In genomic region chr13:36344173-36344572, GRCh38 we compare ENCODE assay signal across 10 cellular contexts. TPM values are rescaled to one million over a fixed set of nuclear protein-coding genes. Genes with fewer than 3 reads are reported as not detected.
DNase-seq lines count a peak whose midpoint lies in the region; ATAC-seq, FAIRE-seq and TF ChIP-seq lines count a peak whose summit lies in the region.
"Had no signal": no experiment of that assay in that cellular context is flagged by ENCODE, and none has a peak within 500 bp of the region (broad histone marks: within the 10 kb centered on the region; RNA-seq: fewer than 3 reads in every experiment).

No MANE protein-coding gene starts in this region.

- no peak overlapping the region; the same call in 1 of the 2 replicates for H3K18ac ChIP-seq in H1 (ENCODE audit: extremely low read depth, low read length)

- peaks cover 7 to 61% of the 10 kb centered on the region in 2 experiments for H3K79me2 ChIP-seq in H1 (ENCODE audit: control insufficient read depth in 1 of 2, insufficient read depth in 2 of 2, low read length in 2 of 2)
- H3K79me2 ChIP-seq in osteoblast (ENCODE audit: insufficient read depth, low read length): peaks cover 60% of the 10 kb centered on the region

- no peak overlapping the region for H3K27ac ChIP-seq in H1 (ENCODE audit: low read depth, low read length)
- H3K27ac ChIP-seq in osteoblast (ENCODE audit: low read depth, low read length): peak overlapping the region; percentile 99

- H3K4ac ChIP-seq in H1 (replicated peaks; ENCODE audit: insufficient read length, low read depth, low read length): no peak overlapping the region

- no peak overlapping the region for H2AK5ac ChIP-seq in H1 (ENCODE audit: low read depth, low read length)

- DNase-seq in DMS79 (lab: John Stamatoyannopoulos, UW) (peak; percentile 5), NOMO-1 treated with DMSO at 0.1 percent for 48 hours (lab: John Stamatoyannopoulos, UW; ENCODE audit: unreplicated experiment) (peak; percentile 59), H1 (ENCODE audit: low read depth in 1 of 2, low spot score in 2 of 2) (no peak), osteoblast (ENCODE audit: insufficient read length, low spot score, missing footprints) (no peak), NCI-H146 (lab: John Stamatoyannopoulos, UW) (no peak)
- DNase-seq in stimulated activated effector memory CD8-positive, alpha-beta T cell treated with anti-CD3 and anti-CD28 coated beads, Interleukin-12 subunit alpha, Interleukin-12 subunit beta, amount 100 ng/mL, for 72 hours (ENCODE audit: low spot score in 2 of 2): no peak
- DNase-seq: NCI-H2107 had no signal

- 0 out of 2 replicates have a peak overlapping the region, but pooled peaks have one; percentile 8 for H2BK5ac ChIP-seq in H1 (ENCODE audit: low read depth, low read length)

- H2AFZ ChIP-seq in H1 (ENCODE audit: low read length) (no peak overlapping the region), osteoblast (ENCODE audit: low read length) (no peak overlapping the region)

- H3K79me1 ChIP-seq in H1 (ENCODE audit: low read depth, low read length): no peaks in the 10 kb centered on the region

- TF ChIP-seq CTCF in H1 (IDR thresholded peaks at IDR 0.05; ENCODE audit: control extremely low read depth in 1 of 3, insufficient read depth in 1 of 3, low read depth in 1 of 3, low read length in 3 of 3): no peak
- TF ChIP-seq CTCF in osteoblast (IDR thresholded peaks at IDR 0.05; ENCODE audit: extremely low read depth, low read depth, low read length): no peak

- WGBS in H1 (ENCODE audit: extremely low coverage in 1 of 2, insufficient coverage in 1 of 2, insufficient read length in 1 of 2, insufficient replicate concordance in 2 of 2, low coverage in 1 of 2, low lambda C conversion rate in 2 of 2, missing lambda C conversion rate in 1 of 2), 2 experiments: 79% methylated on average over 6 of the region's 6 CpGs; no CpG with 5 or more reads in 1 of the 2 experiments

- H4K20me1 ChIP-seq in H1 (replicated peaks in 1 of 2; ENCODE audit: control insufficient read depth in 1 of 2, insufficient read depth in 2 of 2, low read length in 2 of 2) (no peaks in the 10 kb centered on the region), osteoblast (ENCODE audit: insufficient read depth, low read length) (peaks cover 9% of the 10 kb centered on the region)

- H3K4me3 Mint-ChIP-seq in stimulated activated effector memory CD8-positive, alpha-beta T cell treated with anti-CD3 and anti-CD28 coated beads, Interleukin-12 subunit alpha, Interleukin-12 subunit beta, amount 100 ng/mL, for 72 hours: no peak overlapping the region

- no peak for ATAC-seq in GM19452 (IDR thresholded peaks at IDR 0.05; ENCODE audit: unreplicated experiment)
- ATAC-seq in GM18505 (IDR thresholded peaks at IDR 0.05; ENCODE audit: unreplicated experiment): no peak
- ATAC-seq in stimulated activated effector memory CD8-positive, alpha-beta T cell treated with anti-CD3 and anti-CD28 coated beads, Interleukin-12 subunit alpha, Interleukin-12 subunit beta, amount 100 ng/mL, for 72 hours: no peak
- ATAC-seq: activated naive CD4-positive, alpha-beta T cell treated with anti-CD3 and anti-CD28 coated beads, Interleukin-2, amount 50 U/mL, for 72 hours had no signal

- H4K8ac ChIP-seq in H1 (ENCODE audit: extremely low read depth, insufficient read depth, low read length): no peak overlapping the region

- no peak overlapping the region for H3K9ac ChIP-seq in H1 (replicated peaks in 1 of 4; ENCODE audit: extremely low read depth in 1 of 4, low read depth in 3 of 4, low read length in 3 of 4)

- peak overlapping the region in 1 of 4 experiments; percentile 78; a peak in 1 of 8 replicates for H3K4me3 ChIP-seq in H1 (ENCODE audit: extremely low read depth in 1 of 4, insufficient read depth in 2 of 4, low read depth in 3 of 4, low read length in 4 of 4)
- peak overlapping the region; percentile 77 for H3K4me3 ChIP-seq in osteoblast (ENCODE audit: insufficient read depth, low read length)

- H3K4me1 ChIP-seq in H1 (replicated peaks in 1 of 4; ENCODE audit: control insufficient read depth in 3 of 4, insufficient read depth in 4 of 4, low read length in 3 of 4) (peaks cover 0 to 3% (median 3%) of the 10 kb centered on the region in 4 experiments; a peak in 3 of 7 replicates), osteoblast (ENCODE audit: insufficient read depth, low read length) (peaks cover 22% of the 10 kb centered on the region)

- H3K56ac ChIP-seq in H1 (replicated peaks; ENCODE audit: insufficient read length, low read depth, low read length): no peak overlapping the region

- no peak overlapping the region for H3K23ac ChIP-seq in H1 (ENCODE audit: insufficient read length)

- H3K9me3 ChIP-seq in H1 (ENCODE audit: insufficient read depth in 2 of 2, low read depth in 1 of 2, low read length in 1 of 2) (no peaks in the 10 kb centered on the region), osteoblast (ENCODE audit: low read depth, low read length) (no peaks in the 10 kb centered on the region)

- no peak overlapping the region for H4K91ac ChIP-seq in H1 (replicated peaks; ENCODE audit: insufficient read length, low read length)

- H3K36me3 Mint-ChIP-seq in stimulated activated effector memory CD8-positive, alpha-beta T cell treated with anti-CD3 and anti-CD28 coated beads, Interleukin-12 subunit alpha, Interleukin-12 subunit beta, amount 100 ng/mL, for 72 hours: peaks cover 6% of the 10 kb centered on the region

- H3K36me3 ChIP-seq in H1 (ENCODE audit: control insufficient read depth in 2 of 4, insufficient read depth in 4 of 4, low read length in 3 of 4) (no peaks in the 10 kb centered on the region), osteoblast (ENCODE audit: insufficient read depth, low read length) (no peaks in the 10 kb centered on the region)

- POLR2A ChIA-PET in H1 (lab: Charles Lee; ENCODE audit: partially characterized antibody): interaction anchor here (0.8 to 2.7 kb wide), 3 partner anchors 12 to 60 kb away, joined by 3 to 8 read pairs (median 3); no protein-coding TSS in a partner anchor

- H3K14ac ChIP-seq in H1 (ENCODE audit: insufficient read length): no peak overlapping the region

- no peak overlapping the region for H2BK15ac ChIP-seq in H1 (ENCODE audit: low read length)

- H3K4me2 ChIP-seq in H1 (ENCODE audit: insufficient read depth in 1 of 2, low read depth in 2 of 2, low read length in 2 of 2) (peak overlapping the region in 1 of 2 experiments; percentile 81; a peak in 2 of 4 replicates), osteoblast (ENCODE audit: insufficient read depth, low read length) (peak overlapping the region; percentile 96)

- CTCF ChIA-PET in H1 (lab: Charles Lee; ENCODE audit: partially characterized antibody): interaction anchor here (0.6 to 2.2 kb wide), 4 partner anchors 48 to 69 kb away, joined by 3 to 7 read pairs (median 4); no protein-coding TSS in a partner anchor

- H2BK120ac ChIP-seq in H1 (replicated peaks; ENCODE audit: low read depth, low read length): no peak overlapping the region

- peaks cover 9% of the 10 kb centered on the region for H3K23me2 ChIP-seq in H1 (ENCODE audit: low read depth, low read length)

- FAIRE-seq in H1 (lab: Jason Lieb, UNC): no peak

- H3K27ac Mint-ChIP-seq in stimulated activated effector memory CD8-positive, alpha-beta T cell treated with anti-CD3 and anti-CD28 coated beads, Interleukin-12 subunit alpha, Interleukin-12 subunit beta, amount 100 ng/mL, for 72 hours: no peak overlapping the region

- no peaks in the 10 kb centered on the region for H3K9me3 Mint-ChIP-seq in stimulated activated effector memory CD8-positive, alpha-beta T cell treated with anti-CD3 and anti-CD28 coated beads, Interleukin-12 subunit alpha, Interleukin-12 subunit beta, amount 100 ng/mL, for 72 hours
- H3K9me3 Mint-ChIP-seq: activated naive CD4-positive, alpha-beta T cell treated with anti-CD3 and anti-CD28 coated beads, Interleukin-2, amount 50 U/mL, for 72 hours had no signal

- no peak for TF ChIP-seq POLR2A in H1 (IDR thresholded peaks at IDR 0.05; ENCODE audit: control extremely low read depth in 1 of 2, low read depth in 2 of 2, low read length in 2 of 2)
- TF ChIP-seq POLR2A in GM18505 (IDR thresholded peaks at IDR 0.05; ENCODE audit: borderline replicate concordance, extremely low read depth, insufficient read depth, insufficient read length): no peak

- H3K27me3 ChIP-seq in H1 (replicated peaks in 1 of 4; ENCODE audit: control insufficient read depth in 3 of 4, extremely low read depth in 1 of 4, insufficient read depth in 3 of 4, low read length in 3 of 4) (no peaks in the 10 kb centered on the region; a peak in 1 of 7 replicates), osteoblast (ENCODE audit: insufficient read depth, low read length) (no peaks in the 10 kb centered on the region)

- H4K5ac ChIP-seq in H1 (ENCODE audit: insufficient read length, low read depth, low read length): no peak overlapping the region

- H2BK12ac ChIP-seq in H1 (ENCODE audit: low read depth, low read length): no peak overlapping the region; the same call in 1 of the 2 replicates

- TF ChIP-seq EP300 in H1 (IDR thresholded peaks at IDR 0.05; ENCODE audit: borderline replicate concordance in 1 of 2, low read depth in 2 of 2, low read length in 2 of 2): no peak

- TF ChIP-seq RAD21 in H1 (IDR thresholded peaks at IDR 0.05 in 1 of 2, conservative IDR thresholded peaks at IDR 0.05 in 1 of 2; ENCODE audit: low read depth in 2 of 2, low read length in 2 of 2): no peak

- H3K4me1 Mint-ChIP-seq in stimulated activated effector memory CD8-positive, alpha-beta T cell treated with anti-CD3 and anti-CD28 coated beads, Interleukin-12 subunit alpha, Interleukin-12 subunit beta, amount 100 ng/mL, for 72 hours: peaks cover 7% of the 10 kb centered on the region

- H2BK20ac ChIP-seq in H1 (ENCODE audit: low read length): no peak overlapping the region

RNA-seq across cellular contexts. Expression of gene SPART, which starts 2.0 kb away (rescaled TPM):
- 68.2 and 74.1 TPM in 2 replicates for total RNA-seq in H1 (2021; fragmentation: NEBNext Ultra II Directional; extraction: Animal tissue kit (Norgen Biotek cat#: 25700))
- 15.3 and 27.2 TPM in 2 replicates for polyA plus RNA-seq in H1 (2011; rRNA removed)
- polyA plus RNA-seq in H1 (2011; cell fraction: cytosol; rRNA removed): 29.3 TPM
- 19.6 TPM for polyA plus RNA-seq in H1 (2011; cell fraction: nucleus; rRNA removed)
- 54.3 to 63.1 TPM (median 58.9 TPM) in 4 replicates for polyA plus RNA-seq in H1 (2012, experiment 1 of 2)
- 2.9 TPM for polyA plus RNA-seq in H1 (2012, experiment 2 of 2)
- polyA plus RNA-seq in H1 (2013, experiment 1 of 2): 66.0 TPM
- polyA plus RNA-seq in H1 (2013, experiment 2 of 2): 66.9 TPM
- polyA minus RNA-seq in H1 (2011; rRNA and poly(A)+ RNA removed): 41.7 and 49.6 TPM in 2 replicates
- polyA minus RNA-seq in H1 (2011; cell fraction: cytosol; rRNA and poly(A)+ RNA removed): 40.7 TPM
- polyA minus RNA-seq in H1 (2011; cell fraction: nucleus; rRNA and poly(A)+ RNA removed): 25.6 TPM
- total RNA-seq in osteoblast: 102 and 112 TPM in 2 replicates

RNA-seq across cellular contexts. Expression of gene CCDC169, which starts 46.6 kb away (rescaled TPM):
- total RNA-seq in H1 (2021; fragmentation: NEBNext Ultra II Directional; extraction: Animal tissue kit (Norgen Biotek cat#: 25700)): 43.3 and 44.0 TPM in 2 replicates
- 5.3 and 7.2 TPM in 2 replicates for polyA plus RNA-seq in H1 (2011; rRNA removed)
- 17.2 TPM for polyA plus RNA-seq in H1 (2011; cell fraction: cytosol; rRNA removed)
- 4.3 TPM for polyA plus RNA-seq in H1 (2011; cell fraction: nucleus; rRNA removed)
- 12.3 to 24.6 TPM (median 21.2 TPM) in 4 replicates for polyA plus RNA-seq in H1 (2012, experiment 1 of 2)
- 2.0 TPM for polyA plus RNA-seq in H1 (2012, experiment 2 of 2)
- polyA plus RNA-seq in H1 (2013, experiment 1 of 2): 21.9 TPM
- 18.2 TPM for polyA plus RNA-seq in H1 (2013, experiment 2 of 2)
- 12.6 and 13.0 TPM in 2 replicates for polyA minus RNA-seq in H1 (2011; rRNA and poly(A)+ RNA removed)
- polyA minus RNA-seq in H1 (2011; cell fraction: cytosol; rRNA and poly(A)+ RNA removed): 11.6 TPM
- 46.0 TPM for polyA minus RNA-seq in H1 (2011; cell fraction: nucleus; rRNA and poly(A)+ RNA removed)
- total RNA-seq in osteoblast: 3.8 and 5.1 TPM in 2 replicates

Comparison
In these comparisons a context has a peak if more than half of its experiments do, and no peak if none do; other contexts are left out.
1. DNase-seq: peak in DMS79 (single experiment) and NOMO-1 treated with DMSO at 0.1 percent for 48 hours (single experiment); none in H1 (0 of 2), osteoblast (single experiment), stimulated activated effector memory CD8-positive, alpha-beta T cell treated with anti-CD3 and anti-CD28 coated beads, Interleukin-12 subunit alpha, Interleukin-12 subunit beta, amount 100 ng/mL, for 72 hours (0 of 2) and NCI-H146 (single experiment).